ENCODE assay signal across 2 cellular contexts in genomic region chr9:2749485-2749884, GRCh38.
TF ChIP-seq lines count a peak whose summit lies in the region.

No MANE protein-coding gene starts in this region.

TF ChIP-seq in A549, 52 proteins besides CTCF, POLR2A, EP300 and RAD21:
- TF ChIP-seq FOXS1 (CRISPR knock-in tag; IDR thresholded peaks at IDR 0.05), result no peak
- TF ChIP-seq ZFP36 (IDR thresholded peaks at IDR 0.05; ENCODE audit: borderline replicate concordance, partially characterized antibody), result peak; percentile 6

TF ChIP-seq in IMR-90, 13 proteins besides CTCF, POLR2A, EP300 and RAD21:
- no peak for TF ChIP-seq RFX5 (IDR thresholded peaks at IDR 0.05; ENCODE audit: low read depth, low read length)
- TF ChIP-seq MXI1 (IDR thresholded peaks at IDR 0.05; ENCODE audit: borderline replicate concordance, low read depth, low read length), result no peak
- no peak for TF ChIP-seq RCOR1 (IDR thresholded peaks at IDR 0.05; ENCODE audit: insufficient replicate concordance, low read length)
- no peak for TF ChIP-seq USF2 (IDR thresholded peaks at IDR 0.05; ENCODE audit: low read depth, low read length)
- no peak for TF ChIP-seq FOS (IDR thresholded peaks at IDR 0.05; ENCODE audit: low read depth, low read length)
- TF ChIP-seq ELK1 (IDR thresholded peaks at IDR 0.05; ENCODE audit: borderline replicate concordance, low read depth, low read length), result no peak
- no peak for TF ChIP-seq CHD1 (IDR thresholded peaks at IDR 0.05; ENCODE audit: low read depth, low read length)
- no peak for TF ChIP-seq MAFK (IDR thresholded peaks at IDR 0.05; ENCODE audit: low read depth, low read length)
- no peak for TF ChIP-seq SMC3 (IDR thresholded peaks at IDR 0.05; ENCODE audit: low read depth, low read length)
